11 cellular contexts compared by ENCODE assay signal in the genomic region with DNA sequence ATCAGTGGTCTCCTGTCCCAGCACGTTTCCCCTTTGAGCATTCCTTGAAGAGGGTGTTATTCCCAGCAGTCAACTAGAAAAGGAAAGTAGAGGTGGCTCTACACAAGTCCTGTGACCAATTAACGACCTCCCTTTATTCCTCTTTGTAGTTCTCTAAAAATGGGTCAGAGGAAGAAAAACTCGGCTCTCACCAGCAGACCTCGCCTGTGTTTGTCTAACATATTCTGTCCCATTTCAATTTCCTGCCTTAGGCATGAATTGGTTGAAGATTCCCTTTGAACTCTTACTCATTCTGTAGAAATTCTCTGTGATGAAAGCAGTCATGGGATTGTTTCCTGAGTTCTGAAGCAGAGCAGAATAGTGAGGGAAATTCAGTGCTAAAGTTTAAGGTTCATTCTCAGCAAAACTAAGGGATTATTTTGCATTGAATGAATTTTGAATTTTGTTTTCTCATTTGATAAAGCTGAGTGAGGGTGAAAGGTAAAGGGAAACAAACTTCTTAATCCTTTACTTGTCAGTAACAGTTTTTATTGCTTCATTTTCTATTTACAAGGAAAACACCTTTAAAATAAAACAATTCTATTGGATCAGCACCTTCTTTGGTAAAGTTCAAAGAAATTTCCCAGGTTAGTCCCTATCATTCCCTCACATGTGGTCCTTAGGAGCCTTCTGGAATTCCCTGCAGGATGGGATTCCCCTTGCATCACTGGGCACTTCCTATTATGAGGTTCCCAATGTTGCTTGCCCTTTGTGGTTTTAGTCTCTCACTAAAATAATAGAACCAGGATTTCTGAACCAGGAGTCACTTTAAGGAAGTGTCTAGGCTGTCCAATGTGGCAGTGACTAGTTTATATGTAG.
DNase-seq lines count a peak whose midpoint lies in the region; ATAC-seq, FAIRE-seq and TF ChIP-seq lines count a peak whose summit lies in the region.
"Had no signal": no experiment of that assay in that cellular context is flagged by ENCODE, and none has a peak within 500 bp of the region (broad histone marks: within the 10 kb centered on the region; RNA-seq: fewer than 3 reads in every experiment).

No MANE protein-coding gene starts in this region.

- TF ChIP-seq POLR2A in GM12878 (IDR thresholded peaks at IDR 0.05; ENCODE audit: low read depth, low read length): no peak
- peak in 1 of 2 donors; percentile 8 for TF ChIP-seq POLR2A in uterus (IDR thresholded peaks at IDR 0.05)

- no peak overlapping the region for H3K27ac ChIP-seq in GM12878 (ENCODE audit: control insufficient read depth, insufficient read depth)
- H3K27ac ChIP-seq in uterus: peak overlapping the region; percentile 50 to 54
- H3K27ac ChIP-seq: C4-2B, thoracic aorta had no signal

- H3K36me3 ChIP-seq in GM12878 (ENCODE audit: control insufficient read depth in 2 of 2, insufficient read depth in 2 of 2, low read length in 1 of 2): no peaks in the 10 kb centered on the region
- no peaks in the 10 kb centered on the region for H3K36me3 ChIP-seq in uterus
- H3K36me3 ChIP-seq: thoracic aorta had no signal

- TF ChIP-seq EP300 in GM12878 (IDR thresholded peaks at IDR 0.05; ENCODE audit: borderline replicate concordance in 1 of 2, control insufficient read depth in 1 of 2, low read depth in 2 of 2, low read length in 2 of 2): no peak

- TF ChIP-seq CTCF in GM12878 (IDR thresholded peaks at IDR 0.05 in 2 of 3, conservative IDR thresholded peaks at IDR 0.05 in 1 of 3; ENCODE audit: control insufficient read depth in 2 of 3, extremely low read depth in 1 of 3, insufficient read depth in 1 of 3, low read depth in 3 of 3, low read length in 3 of 3) (no peak), uterus (IDR thresholded peaks at IDR 0.05) (no peak)

- peaks cover 14% of the 10 kb centered on the region for H3K4me1 Mint-ChIP-seq in activated CD4-positive, alpha-beta T cell treated with anti-CD3 and anti-CD28 coated beads for 36 hours

- no peak overlapping the region for H2AFZ ChIP-seq in GM12878 (ENCODE audit: control insufficient read depth, low read depth, low read length)

- H3K9me3 Mint-ChIP-seq in activated CD4-positive, alpha-beta T cell treated with anti-CD3 and anti-CD28 coated beads for 36 hours (ENCODE audit: low read depth): no peaks in the 10 kb centered on the region

- no peak overlapping the region for H3K4me3 Mint-ChIP-seq in activated CD4-positive, alpha-beta T cell treated with anti-CD3 and anti-CD28 coated beads for 36 hours

- DNase-seq in activated CD4-positive, alpha-beta T cell treated with anti-CD3 and anti-CD28 coated beads for 36 hours: no peak
- DNase-seq in activated CD4-positive, alpha-beta T cell treated with anti-CD3 and anti-CD28 coated beads for 4 hours: no peak
- no peak for DNase-seq in GM12878 (ENCODE audit: low read depth, low spot score)
- DNase-seq in left colon: no peak
- DNase-seq in uterus: no peak
- no peak for DNase-seq in NCI-H2081 treated with DMSO at 0.1 percent for 48 hours (lab: John Stamatoyannopoulos, UW)
- DNase-seq in cerebellar cortex (ENCODE audit: low spot score): no peak
- no peak for DNase-seq in NCI-H2171 (lab: John Stamatoyannopoulos, UW)
- DNase-seq: NCI-H2107 had no signal

- ATAC-seq in activated CD4-positive, alpha-beta T cell treated with anti-CD3 and anti-CD28 coated beads for 36 hours: no peak
- ATAC-seq in GM12878 (no peak; the same call in 1 of the 3 replicates), left colon (peak; percentile 74)

- no TSS peak for BruUV-seq in GM12878 (replicated peaks; lab: Mats Ljungman, UMichigan)

- no peak for FAIRE-seq in GM12878 (lab: Jason Lieb, UNC)

- in situ Hi-C loops in GM12878 (cut with MboI): no loop called here

- H3K27me3 ChIP-seq in GM12878 (replicated peaks in 1 of 2; ENCODE audit: control insufficient read depth in 2 of 2, insufficient read depth in 2 of 2, low read length in 1 of 2) (no peaks in the 10 kb centered on the region), uterus (no peaks in the 10 kb centered on the region)

- intact Hi-C loops in activated CD4-positive, alpha-beta T cell treated with anti-CD3 and anti-CD28 coated beads for 36 hours (cut with DNase I, micrococcal nuclease): no loop called here
- intact Hi-C loops in GM12878 (cut with micrococcal nuclease; ENCODE audit: unreplicated experiment): no loop called here
- intact Hi-C loops in left colon (cut with DNase I, micrococcal nuclease): loop anchor here in 1 of 2 donors (10.0 kb wide), 1 partner anchor 66 kb away; no protein-coding TSS in a partner anchor
- intact Hi-C loops in uterus (cut with DNase I; ENCODE audit: low total_unique reads): no loop called here

- POLR2A ChIA-PET in activated CD4-positive, alpha-beta T cell treated with anti-CD3 and anti-CD28 coated beads for 36 hours (lab: Charles Lee): no interaction called here
- POLR2A ChIA-PET in GM12878 (lab: Charles Lee): interaction anchor here (0.6 to 1.4 kb wide), 2 partner anchors 64 to 132 kb away, joined by 3 read pairs; no protein-coding TSS in a partner anchor

- H3K4me1 ChIP-seq in GM12878 (ENCODE audit: control insufficient read depth, insufficient read depth, low read length) (peaks cover 3% of the 10 kb centered on the region), uterus (no peaks in the 10 kb centered on the region)

- H3K36me3 Mint-ChIP-seq in activated CD4-positive, alpha-beta T cell treated with anti-CD3 and anti-CD28 coated beads for 36 hours (ENCODE audit: low read depth): no peaks in the 10 kb centered on the region

- 57% methylated on average over 4 of the region's 4 CpGs for WGBS in GM12878 (ENCODE audit: insufficient coverage, insufficient replicate concordance, low lambda C conversion rate, missing lambda C conversion rate)

- peak overlapping the region; percentile 7 for H3K27ac Mint-ChIP-seq in activated CD4-positive, alpha-beta T cell treated with anti-CD3 and anti-CD28 coated beads for 36 hours

- CTCF ChIA-PET in activated CD4-positive, alpha-beta T cell treated with anti-CD3 and anti-CD28 coated beads for 36 hours (lab: Charles Lee): no interaction called here
- CTCF ChIA-PET in GM12878 (lab: Yijun Ruan, JAX): interaction anchor here (1.1 kb wide), 1 partner anchor 27 kb away, joined by 3 read pairs; no protein-coding TSS in a partner anchor

- SMC1A ChIA-PET in GM12878 (lab: Charles Lee; ENCODE audit: uncharacterized antibody, unreplicated experiment): interaction anchor here (0.6 to 2.1 kb wide), 7 partner anchors 9 to 192 kb away, joined by 3 to 5 read pairs (median 4); no protein-coding TSS in a partner anchor

- H4K20me1 ChIP-seq in GM12878 (ENCODE audit: control insufficient read depth, insufficient read depth): no peaks in the 10 kb centered on the region

- RAD21 ChIA-PET in GM12878 (lab: Charles Lee; ENCODE audit: unreplicated experiment): interaction anchor here (0.7 to 1.1 kb wide), 2 partner anchors 12 to 25 kb away, joined by 3 to 4 read pairs; no protein-coding TSS in a partner anchor

- H3K9ac ChIP-seq in GM12878 (ENCODE audit: control insufficient read depth, insufficient read depth, low read length): no peak overlapping the region

- H3K9me3 ChIP-seq in GM12878 (replicated peaks; ENCODE audit: control insufficient read depth, insufficient read depth, low read length): no peaks in the 10 kb centered on the region
- no peaks in the 10 kb centered on the region for H3K9me3 ChIP-seq in uterus
- H3K9me3 ChIP-seq: thoracic aorta had no signal

- H3K79me2 ChIP-seq in GM12878 (ENCODE audit: control insufficient read depth, insufficient read depth, low read length): 0 out of 2 replicates have a peak, but pooled peaks cover 1% of the 10 kb centered on the region

- no peak overlapping the region for H3K4me2 ChIP-seq in GM12878 (ENCODE audit: control insufficient read depth, insufficient read depth)

- H3K27me3 Mint-ChIP-seq in activated CD4-positive, alpha-beta T cell treated with anti-CD3 and anti-CD28 coated beads for 36 hours: no peaks in the 10 kb centered on the region

- H3K4me3 ChIP-seq in GM12878: no peak overlapping the region
- no peak overlapping the region for H3K4me3 ChIP-seq in uterus
- H3K4me3 ChIP-seq: thoracic aorta had no signal

- TF ChIP-seq RAD21 in GM12878 (IDR thresholded peaks at IDR 0.05; ENCODE audit: insufficient read depth, low read depth, low read length): no peak

TF ChIP-seq in GM12878, 131 proteins besides CTCF, POLR2A, EP300 and RAD21 (continues in another document):
- TF ChIP-seq, protein P1, sequence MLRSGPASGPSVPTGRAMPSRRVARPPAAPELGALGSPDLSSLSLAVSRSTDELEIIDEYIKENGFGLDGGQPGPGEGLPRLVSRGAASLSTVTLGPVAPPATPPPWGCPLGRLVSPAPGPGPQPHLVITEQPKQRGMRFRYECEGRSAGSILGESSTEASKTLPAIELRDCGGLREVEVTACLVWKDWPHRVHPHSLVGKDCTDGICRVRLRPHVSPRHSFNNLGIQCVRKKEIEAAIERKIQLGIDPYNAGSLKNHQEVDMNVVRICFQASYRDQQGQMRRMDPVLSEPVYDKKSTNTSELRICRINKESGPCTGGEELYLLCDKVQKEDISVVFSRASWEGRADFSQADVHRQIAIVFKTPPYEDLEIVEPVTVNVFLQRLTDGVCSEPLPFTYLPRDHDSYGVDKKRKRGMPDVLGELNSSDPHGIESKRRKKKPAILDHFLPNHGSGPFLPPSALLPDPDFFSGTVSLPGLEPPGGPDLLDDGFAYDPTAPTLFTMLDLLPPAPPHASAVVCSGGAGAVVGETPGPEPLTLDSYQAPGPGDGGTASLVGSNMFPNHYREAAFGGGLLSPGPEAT (IDR thresholded peaks at IDR 0.05; ENCODE audit: low read depth): peak; percentile 17; the same call in 1 of the 2 replicates
- no peak for TF ChIP-seq ZBTB11 (CRISPR knock-in tag; IDR thresholded peaks at IDR 0.05)
